Comparison of ENCODE assay signal across 9 cellular contexts in genomic region chr10:74871595-74872382, GRCh38. TPM values are rescaled to one million over a fixed set of nuclear protein-coding genes. Genes with fewer than 3 reads are reported as not detected.
DNase-seq lines count a peak whose midpoint lies in the region; ATAC-seq and TF ChIP-seq lines count a peak whose summit lies in the region.
"Had no signal": no experiment of that assay in that cellular context is flagged by ENCODE, and none has a peak within 500 bp of the region (broad histone marks: within the 10 kb centered on the region; RNA-seq: fewer than 3 reads in every experiment).

No MANE protein-coding gene starts in this region.

- no peaks in the 10 kb centered on the region for H3K9me3 Mint-ChIP-seq in activated CD4-positive, alpha-beta T cell treated with anti-CD3 and anti-CD28 coated beads, Interleukin-2, amount 10 ng/mL, durations not matched to agents 7 days and 5 days
- no peaks in the 10 kb centered on the region for H3K9me3 Mint-ChIP-seq in T-cell

- TF ChIP-seq EP300 in upper lobe of left lung (IDR thresholded peaks at IDR 0.05), result no peak

- no peaks in the 10 kb centered on the region for H3K9me3 ChIP-seq in upper lobe of left lung

- peak overlapping the region; percentile 77 for H3K27ac Mint-ChIP-seq in activated CD4-positive, alpha-beta T cell treated with anti-CD3 and anti-CD28 coated beads, Interleukin-2, amount 10 ng/mL, durations not matched to agents 7 days and 5 days
- peak overlapping the region; percentile 28 to 70 for H3K27ac Mint-ChIP-seq in T-cell

- CTCF ChIA-PET in activated CD4-positive, alpha-beta T cell treated with anti-CD3 and anti-CD28 coated beads, Interleukin-2, amount 10 ng/mL, durations not matched to agents 7 days and 5 days (lab: Charles Lee), result interaction anchor here (0.6 to 2.2 kb wide), 9 partner anchors 8 to 1063 kb away, joined by 3 to 6 read pairs (median 4); no protein-coding TSS in a partner anchor
- CTCF ChIA-PET in T-cell (lab: Charles Lee), result interaction anchor here in 1 of 2 donors (0.7 to 1.0 kb wide), 2 partner anchors 10 to 119 kb away, joined by 4 read pairs; no protein-coding TSS in a partner anchor

- WGBS in upper lobe of left lung, 2 donors, result 72% methylated on average over 5 of the region's 5 CpGs

- ATAC-seq in HG02798 (IDR thresholded peaks at IDR 0.05; ENCODE audit: poor library complexity, unreplicated experiment) (peak; percentile 88), T-cell (replicated peaks in 1 of 4) (peak in 2 of 4 experiments; percentile 66 to 73), upper lobe of left lung (ENCODE audit: low FRiP score in 2 of 2) (no peak)

- H3K27me3 ChIP-seq in upper lobe of left lung, result no peaks in the 10 kb centered on the region

- no peak overlapping the region for H3K4me3 ChIP-seq in upper lobe of left lung

- peak; percentile 24 for DNase-seq in activated CD4-positive, alpha-beta T cell treated with anti-CD3 and anti-CD28 coated beads, Interleukin-2, amount 10 ng/mL, durations not matched to agents 7 days and 5 days
- no peak for DNase-seq in activated CD4-positive, alpha-beta T cell treated with anti-CD3 and anti-CD28 coated beads, Interleukin-2, amount 50 U/mL, for 48 hours
- DNase-seq in T-cell (no peak), activated gamma-delta T cell (lab: John Stamatoyannopoulos, UW) (no peak), T-helper 9 cell (no peak), upper lobe of left lung (no peak)
- peak; percentile 23 for DNase-seq in stimulated activated CD4-positive, alpha-beta T cell treated with anti-CD3 and anti-CD28 coated beads, Interleukin-4, amount 100 ng/mL, for 1 hour
- DNase-seq: T1000 had no signal

- no peak for TF ChIP-seq CTCF in upper lobe of left lung (IDR thresholded peaks at IDR 0.05)

- peak overlapping the region; percentile 55 for H3K4me3 Mint-ChIP-seq in activated CD4-positive, alpha-beta T cell treated with anti-CD3 and anti-CD28 coated beads, Interleukin-2, amount 10 ng/mL, durations not matched to agents 7 days and 5 days
- peak overlapping the region; percentile 2 to 46 (median 41) for H3K4me3 Mint-ChIP-seq in T-cell

- no peak for TF ChIP-seq POLR2A in upper lobe of left lung (IDR thresholded peaks at IDR 0.05)

- H3K27ac ChIP-seq in upper lobe of left lung, result no peak overlapping the region

- POLR2A ChIA-PET in activated CD4-positive, alpha-beta T cell treated with anti-CD3 and anti-CD28 coated beads, Interleukin-2, amount 10 ng/mL, durations not matched to agents 7 days and 5 days (lab: Charles Lee), result interaction anchor here (0.6 kb wide), 2 partner anchors 26 to 441 kb away, joined by 3 to 11 read pairs; no protein-coding TSS in a partner anchor
- POLR2A ChIA-PET in T-cell (lab: Charles Lee), result no interaction called here

- H3K36me3 Mint-ChIP-seq in activated CD4-positive, alpha-beta T cell treated with anti-CD3 and anti-CD28 coated beads, Interleukin-2, amount 10 ng/mL, durations not matched to agents 7 days and 5 days (ENCODE audit: low read depth), result peaks cover 2% of the 10 kb centered on the region
- H3K36me3 Mint-ChIP-seq in T-cell, result peaks cover 3% of the 10 kb centered on the region

- peaks cover 24% of the 10 kb centered on the region for H3K4me1 Mint-ChIP-seq in activated CD4-positive, alpha-beta T cell treated with anti-CD3 and anti-CD28 coated beads, Interleukin-2, amount 10 ng/mL, durations not matched to agents 7 days and 5 days
- H3K4me1 Mint-ChIP-seq in T-cell, result peaks cover 70 to 79% (median 71%) of the 10 kb centered on the region in 3 donors

- H3K4me1 ChIP-seq in upper lobe of left lung, result peaks cover 15 to 30% (median 27%) of the 10 kb centered on the region in 4 donors

- H3K27me3 Mint-ChIP-seq in activated CD4-positive, alpha-beta T cell treated with anti-CD3 and anti-CD28 coated beads, Interleukin-2, amount 10 ng/mL, durations not matched to agents 7 days and 5 days, result no peaks in the 10 kb centered on the region
- no peaks in the 10 kb centered on the region for H3K27me3 Mint-ChIP-seq in T-cell

- H3K36me3 ChIP-seq in upper lobe of left lung, result no peaks in the 10 kb centered on the region

RNA-seq across cellular contexts. Expression of gene KAT6B, which starts 45.4 kb away (rescaled TPM):
- 10 to 100 TPM; 23.1 to 26.9 TPM for total RNA-seq in activated CD4-positive, alpha-beta T cell treated with anti-CD3 and anti-CD28 coated beads, Interleukin-2, amount 10 ng/mL, durations not matched to agents 7 days and 5 days
- 10 to 100 TPM; 46.2 to 94.4 (median 52.4) TPM for total RNA-seq in T-cell
- 10 to 100 TPM; 35.2 to 78.4 (median 38.0) TPM for total RNA-seq in upper lobe of left lung

Comparison
In these comparisons a context has a peak if more than half of its experiments do, and no peak if none do; other contexts are left out.
1. DNase-seq: peak in activated CD4-positive, alpha-beta T cell treated with anti-CD3 and anti-CD28 coated beads, Interleukin-2, amount 10 ng/mL, durations not matched to agents 7 days and 5 days (single experiment) and stimulated activated CD4-positive, alpha-beta T cell treated with anti-CD3 and anti-CD28 coated beads, Interleukin-4, amount 100 ng/mL, for 1 hour (single experiment); none in activated CD4-positive, alpha-beta T cell treated with anti-CD3 and anti-CD28 coated beads, Interleukin-2, amount 50 U/mL, for 48 hours (0 of 2), T-cell (0 of 34), activated gamma-delta T cell (single experiment), T-helper 9 cell (single experiment) and upper lobe of left lung (0 of 2).